Comparison of ENCODE assay signal across 15 cellular contexts in the genomic region with DNA sequence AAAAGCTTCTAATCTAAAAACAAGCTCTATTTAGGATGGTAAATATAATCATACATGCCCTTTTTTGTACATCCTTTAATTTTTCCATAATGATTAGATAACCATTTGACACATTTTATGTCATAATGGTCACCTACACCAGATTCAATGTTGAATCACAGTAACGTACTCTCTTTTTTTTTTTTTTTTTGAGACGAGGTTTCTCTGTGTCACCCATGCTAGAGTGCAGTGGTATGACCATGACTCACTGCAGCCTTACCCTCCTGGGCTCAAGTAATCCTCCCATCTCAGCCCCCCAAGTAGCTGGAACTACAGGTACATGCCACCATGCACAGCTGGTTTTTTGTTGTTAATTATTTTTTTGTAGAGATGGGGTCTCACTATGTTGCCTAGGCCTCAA. TPM values are rescaled to one million over a fixed set of nuclear protein-coding genes. Genes with fewer than 3 reads are reported as not detected.
DNase-seq lines count a peak whose midpoint lies in the region; ATAC-seq and TF ChIP-seq lines count a peak whose summit lies in the region.
"Had no signal": no experiment of that assay in that cellular context is flagged by ENCODE, and none has a peak within 500 bp of the region (broad histone marks: within the 10 kb centered on the region; RNA-seq: fewer than 3 reads in every experiment).

No MANE protein-coding gene starts in this region.

- in situ Hi-C loops in ACHN (cut with HindIII; ENCODE audit: low pct_ligation_motif_present, low pct_unique_long_range_greater_than_20kb, low sequenced_read_pairs), result no loop called here
- in situ Hi-C loops in GM13976 (cut with MboI; ENCODE audit: low sequenced_read_pairs, unreplicated experiment), result no loop called here

- no peak for TF ChIP-seq CTCF in GM13976 (IDR thresholded peaks at IDR 0.05; ENCODE audit: borderline replicate concordance, control extremely low read depth, extremely low read depth, insufficient read depth, missing control alignments)

- ATAC-seq in left lobe of liver, result no peak

- no peaks in the 10 kb centered on the region for H3K36me3 Mint-ChIP-seq in immature natural killer cell
- H3K36me3 Mint-ChIP-seq: CD4-positive, alpha-beta memory T cell had no signal

- no peaks in the 10 kb centered on the region for H3K27me3 Mint-ChIP-seq in immature natural killer cell (ENCODE audit: low read depth in 3 of 3)

- no peak overlapping the region for H3K4me3 Mint-ChIP-seq in immature natural killer cell
- H3K4me3 Mint-ChIP-seq: CD4-positive, alpha-beta memory T cell had no signal

- no peaks in the 10 kb centered on the region for H3K4me1 Mint-ChIP-seq in immature natural killer cell
- H3K4me1 Mint-ChIP-seq: CD4-positive, alpha-beta memory T cell had no signal

- DNase-seq in ACHN, result peak; percentile 31
- DNase-seq in HCEC 1CT, result peak; percentile 27
- DNase-seq in M059J (ENCODE audit: low read depth), result peak; percentile 17
- DNase-seq in kidney tubule cell (ENCODE audit: low spot score), result peak; percentile 63
- DNase-seq in immature natural killer cell, result no peak
- no peak for DNase-seq in EL
- no peak for DNase-seq in left lobe of liver (ENCODE audit: low spot score)
- no peak for DNase-seq in GM13976 (ENCODE audit: low spot score)
- DNase-seq: BE2C; CD4-positive, alpha-beta memory T cell; DMS79 treated with DMSO at 0.1 percent for 48 hours; GM23248; H7; IMR-90; KBM-7 had no signal

- H3K9me3 Mint-ChIP-seq in immature natural killer cell, result peaks cover 0 to 5% (median 2%) of the 10 kb centered on the region in 6 donors
- H3K9me3 Mint-ChIP-seq: CD4-positive, alpha-beta memory T cell had no signal

- no peak overlapping the region for H3K27ac Mint-ChIP-seq in immature natural killer cell
- H3K27ac Mint-ChIP-seq: CD4-positive, alpha-beta memory T cell had no signal

RNA-seq across cellular contexts. Expression of a gene that starts 49.2 kb away (rescaled TPM):
- total RNA-seq in M059J (2014; rRNA removed; shearing (Covaris generic)), result 4.0 and 4.5 TPM in 2 replicates
- polyA plus RNA-seq in immature natural killer cell, result under 1 TPM in 1 of 3 donors, not detected in 2; 0.93 TPM
- 147 TPM for total RNA-seq in left lobe of liver
- total RNA-seq: CD4-positive, alpha-beta memory T cell had no signal
- polyA plus RNA-seq: CD4-positive, alpha-beta memory T cell had no signal

RNA-seq across cellular contexts. Expression of a gene that starts 55.5 kb away (rescaled TPM):
- 15.3 and 20.9 TPM in 2 replicates for total RNA-seq in M059J (2014; rRNA removed; shearing (Covaris generic))
- polyA plus RNA-seq in immature natural killer cell, result 1 to 10 TPM; 4.3 to 6.5 (median 4.5) TPM
- 4.2 TPM for total RNA-seq in left lobe of liver

Comparison
In these comparisons a context has a peak if more than half of its experiments do, and no peak if none do; other contexts are left out.
1. DNase-seq: peak in ACHN (single experiment), HCEC 1CT (single experiment), M059J (single experiment) and kidney tubule cell (single experiment); none in immature natural killer cell (0 of 3), EL (single experiment), left lobe of liver (single experiment) and GM13976 (single experiment).
2. RNA of a gene that starts 49.2 kb away (total RNA-seq): 147 TPM in left lobe of liver (single experiment); 4.0 to 4.5 TPM in M059J; every median in the first group is over 10 times any median in the second.